ENCODE assay signal across 22 cellular contexts in the genomic region with DNA sequence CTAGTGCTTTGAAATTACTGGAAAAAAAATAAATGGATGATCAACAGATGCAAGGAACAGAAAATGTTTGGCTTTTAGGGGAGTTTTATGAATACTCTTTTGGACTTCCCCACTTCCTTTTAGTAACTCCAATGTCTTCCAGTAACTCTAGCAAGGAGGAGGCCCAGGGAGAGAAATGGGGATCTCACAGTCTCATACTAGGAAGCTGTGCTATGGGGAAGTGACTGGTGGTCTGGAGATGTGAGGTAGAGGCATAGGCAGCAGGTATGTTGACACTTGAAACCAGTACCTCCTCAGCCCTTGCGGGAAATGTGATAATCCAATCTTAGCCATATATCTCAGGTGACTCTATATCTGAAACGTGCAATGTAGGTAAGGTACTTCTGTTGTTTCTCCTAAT.
"Had no signal": no experiment of that assay in that cellular context is flagged by ENCODE, and none has a peak within 500 bp of the region (broad histone marks: within the 10 kb centered on the region; RNA-seq: fewer than 3 reads in every experiment).

No MANE protein-coding gene starts in this region.

- ATAC-seq: activated CD8-positive, alpha-beta memory T cell treated with anti-CD3 and anti-CD28 coated beads, Interleukin-2, amount 10 ng/mL, durations not matched to agents 7 days and 5 days; activated CD8-positive, alpha-beta T cell treated with anti-CD3 and anti-CD28 coated beads, Interleukin-2, amount 10 ng/mL, durations not matched to agents 7 days and 5 days; activated T-cell treated with anti-CD3 and anti-CD28 coated beads, Interleukin-2, amount 50 U/mL, for 72 hours; left lung; lower lobe of right lung; natural killer cell; right cardiac atrium; stimulated activated naive CD8-positive, alpha-beta T cell treated with anti-CD3 and anti-CD28 coated beads, Interleukin-15, Interleukin-2, amounts not matched to agents 100 U/mL and 50 U/mL, for 24 hours; WTC11 had no signal

- H3K27me3 ChIP-seq: dorsolateral prefrontal cortex, left lung, testis, vagina had no signal

- H3K9me3 ChIP-seq: left lung, lower lobe of right lung, testis, vagina had no signal

- DNase-seq: activated CD4-positive, alpha-beta T cell treated with anti-CD3 and anti-CD28 coated beads for 1 hour; activated CD8-positive, alpha-beta memory T cell treated with anti-CD3 and anti-CD28 coated beads, Interleukin-2, amount 10 ng/mL, durations not matched to agents 7 days and 5 days; activated CD8-positive, alpha-beta T cell treated with anti-CD3 and anti-CD28 coated beads, Interleukin-2, amount 10 ng/mL, durations not matched to agents 7 days and 5 days; activated effector memory CD4-positive, alpha-beta T cell treated with Interleukin-2 at 50 U/mL for 16 hours; activated naive CD4-positive, alpha-beta T cell treated with Interleukin-2 at 50 U/mL for 16 hours; activated T-cell treated with anti-CD3 and anti-CD28 coated beads, Interleukin-2, amount 50 U/mL, for 72 hours; anterior cingulate cortex; dorsolateral prefrontal cortex; effector memory CD4-positive, alpha-beta T cell; kidney glomerular epithelial cell; left lung; lower lobe of right lung; mesendoderm; natural killer cell; posterior cingulate gyrus; right cardiac atrium; stimulated activated CD4-positive, alpha-beta T cell treated with anti-CD3 and anti-CD28 coated beads, Interleukin-2, amount 100 ng/mL, for 48 hours; stimulated activated naive CD8-positive, alpha-beta T cell treated with anti-CD3 and anti-CD28 coated beads, Interleukin-15, Interleukin-2, amounts not matched to agents 100 U/mL and 50 U/mL, for 24 hours; T1000; testis had no signal

- H3K27ac ChIP-seq: dorsolateral prefrontal cortex, left lung, lower lobe of right lung, vagina had no signal

- H3K36me3 ChIP-seq: left lung, lower lobe of right lung, vagina had no signal

- H3K4me3 ChIP-seq: dorsolateral prefrontal cortex, left lung, lower lobe of right lung, testis, vagina had no signal
